22 cellular contexts compared by ENCODE assay signal in genomic region chr1:236103059-236103458, GRCh38. TPM values are rescaled to one million over a fixed set of nuclear protein-coding genes. Genes with fewer than 3 reads are reported as not detected.
DNase-seq lines count a peak whose midpoint lies in the region; ATAC-seq, FAIRE-seq and TF ChIP-seq lines count a peak whose summit lies in the region.
"Had no signal": no experiment of that assay in that cellular context is flagged by ENCODE, and none has a peak within 500 bp of the region (broad histone marks: within the 10 kb centered on the region; RNA-seq: fewer than 3 reads in every experiment).

No MANE protein-coding gene starts in this region.

- H3K27me3 ChIP-seq in GM23338 (ENCODE audit: insufficient read depth) (no peaks in the 10 kb centered on the region), PC-3 (ENCODE audit: low read length) (no peaks in the 10 kb centered on the region)
- H3K27me3 ChIP-seq: BLaER1 treated with 17β-estradiol and CSF1 and Interleukin-3, amounts not matched to agents 10 nM and 100 nM; brain microvascular endothelial cell; foreskin keratinocyte; Peyer's patch; sigmoid colon; thyroid gland; uterus had no signal

- H3K4me1 Mint-ChIP-seq in GM23338 = peaks cover 9% of the 10 kb centered on the region

- H3K27ac ChIP-seq in A549 (no peak overlapping the region), GM23338 (ENCODE audit: low read depth) (no peak overlapping the region), PC-3 (ENCODE audit: low read length) (no peak overlapping the region)
- H3K27ac ChIP-seq: brain microvascular endothelial cell, esophagus muscularis mucosa, foreskin keratinocyte, Peyer's patch, psoas muscle, sigmoid colon, stomach, thyroid gland, uterus, VCaP had no signal

- H4K20me1 ChIP-seq in GM23338 (replicated peaks; ENCODE audit: insufficient read depth) = no peaks in the 10 kb centered on the region
- no peaks in the 10 kb centered on the region for H4K20me1 ChIP-seq in PC-3 (ENCODE audit: low read length)
- H4K20me1 ChIP-seq: BLaER1 treated with 17β-estradiol and CSF1 and Interleukin-3, amounts not matched to agents 10 nM and 100 nM had no signal

- no peak overlapping the region for H3K27ac Mint-ChIP-seq in GM23338
- H3K27ac Mint-ChIP-seq: activated T-helper 17 cell treated with anti-CD3 and anti-CD28 coated beads, Interleukin-2, amount 50 U/mL, for 72 hours; naive thymus-derived CD8-positive, alpha-beta T cell had no signal

- no peak overlapping the region for H3K9ac ChIP-seq in PC-3 (ENCODE audit: low read length)
- H3K9ac ChIP-seq: BLaER1 treated with 17β-estradiol and CSF1 and Interleukin-3, amounts not matched to agents 10 nM and 100 nM had no signal

- H3K79me2 ChIP-seq in GM23338 (replicated peaks; ENCODE audit: insufficient read depth) (no peaks in the 10 kb centered on the region), PC-3 (ENCODE audit: low read length) (no peaks in the 10 kb centered on the region)

- H3F3A ChIP-seq in GM23338 (replicated peaks; ENCODE audit: low read depth) = no peaks in the 10 kb centered on the region
- no peaks in the 10 kb centered on the region for H3F3A ChIP-seq in PC-3 (ENCODE audit: low read length, unreplicated experiment)

- H3K4me3 ChIP-seq in A549 = no peak overlapping the region
- peak overlapping the region; percentile 17; the same call in 1 of the 2 replicates for H3K4me3 ChIP-seq in GM23338
- no peak overlapping the region for H3K4me3 ChIP-seq in PC-3 (ENCODE audit: low read length)
- 0 out of 2 replicates have a peak overlapping the region, but pooled peaks have one; percentile 0 for H3K4me3 ChIP-seq in iPS-18c (ENCODE audit: insufficient read depth, low read depth, low read length)
- H3K4me3 ChIP-seq: BLaER1 treated with 17β-estradiol and CSF1 and Interleukin-3, amounts not matched to agents 10 nM and 100 nM; lung; Peyer's patch; psoas muscle; sigmoid colon; stomach; thyroid gland; uterus had no signal

- TF ChIP-seq POLR2A in A549 (IDR thresholded peaks at IDR 0.05; ENCODE audit: low read length) = no peak

- H3K27me3 Mint-ChIP-seq in GM23338 (ENCODE audit: insufficient read depth, low read depth, poor library complexity) = peaks cover 8% of the 10 kb centered on the region

- CTCF ChIA-PET in A549 (lab: Yijun Ruan, JAX) (interaction anchor here (0.7 to 7.7 kb wide), 11 partner anchors 11 to 1465 kb away, joined by 3 to 110 read pairs (median 3); no protein-coding TSS in a partner anchor), PC-3 (lab: Charles Lee) (no interaction called here)

- 0 out of 3 replicates have a peak overlapping the region, but pooled peaks have one; percentile 25 for H3K4me3 Mint-ChIP-seq in GM23338
- H3K4me3 Mint-ChIP-seq: activated T-helper 17 cell treated with anti-CD3 and anti-CD28 coated beads, Interleukin-2, amount 50 U/mL, for 72 hours; naive thymus-derived CD8-positive, alpha-beta T cell had no signal

- H2AFZ ChIP-seq in GM23338 (peak overlapping the region; percentile 77), PC-3 (ENCODE audit: low read length) (peak overlapping the region; percentile 38; the same call in 1 of the 2 replicates)

- H3K4me2 ChIP-seq in A549 = peak overlapping the region; percentile 25; the same call in 1 of the 3 replicates
- H3K4me2 ChIP-seq in GM23338 = peak overlapping the region; percentile 23
- H3K4me2 ChIP-seq in PC-3 (ENCODE audit: low read length) = 0 out of 2 replicates have a peak overlapping the region, but pooled peaks have one; percentile 26

- no peaks in the 10 kb centered on the region for H3K9me3 Mint-ChIP-seq in GM23338
- H3K9me3 Mint-ChIP-seq: activated T-helper 17 cell treated with anti-CD3 and anti-CD28 coated beads, Interleukin-2, amount 50 U/mL, for 72 hours; naive thymus-derived CD8-positive, alpha-beta T cell had no signal

- TF ChIP-seq CTCF in A549 (IDR thresholded peaks at IDR 0.05) = no peak
- no peak for TF ChIP-seq CTCF in GM23338 (conservative IDR thresholded peaks at IDR 0.05; ENCODE audit: low read depth in 2 of 2)
- TF ChIP-seq CTCF in PC-3 (conservative IDR thresholded peaks at IDR 0.05; ENCODE audit: low read depth, low read length) = no peak

- intact Hi-C loops in PC-3 (cut with micrococcal nuclease) = no loop called here

- ATAC-seq in A549 = no peak; a peak in 1 of 6 replicates
- ATAC-seq in GM23338 = peak; percentile 88
- no peak for ATAC-seq in PC-3
- no peak for ATAC-seq in activated CD4-positive, CD25-positive, alpha-beta regulatory T cell treated with anti-CD3 and anti-CD28 coated beads, Interleukin-2, amount 50 U/mL, for 24 hours

- POLR2A ChIA-PET in A549 (lab: Yijun Ruan, JAX) = no interaction called here
- POLR2A ChIA-PET in PC-3 (lab: Charles Lee; ENCODE audit: unreplicated experiment) = no interaction called here

- no TSS peak for BruUV-seq in PC-3 (replicated peaks; lab: Mats Ljungman, UMichigan)

- TF ChIP-seq RAD21 in A549 (conservative IDR thresholded peaks at IDR 0.05 in 1 of 2, IDR thresholded peaks at IDR 0.05 in 1 of 2) = no peak

- H3K4me1 ChIP-seq in A549 = no peaks in the 10 kb centered on the region
- H3K4me1 ChIP-seq in GM23338 (ENCODE audit: insufficient read depth) = no peaks in the 10 kb centered on the region
- H3K4me1 ChIP-seq in PC-3 (ENCODE audit: insufficient read depth, low read length) = no peaks in the 10 kb centered on the region
- H3K4me1 ChIP-seq: foreskin keratinocyte, psoas muscle, thyroid gland, uterus had no signal

- no peaks in the 10 kb centered on the region for H3K36me3 ChIP-seq in GM23338 (ENCODE audit: insufficient read depth)
- no peaks in the 10 kb centered on the region for H3K36me3 ChIP-seq in PC-3 (ENCODE audit: low read depth, low read length)
- H3K36me3 ChIP-seq: BLaER1 treated with 17β-estradiol and CSF1 and Interleukin-3, amounts not matched to agents 10 nM and 100 nM; brain microvascular endothelial cell; esophagus muscularis mucosa; Peyer's patch; sigmoid colon; stomach; thyroid gland; uterus had no signal

- no peak for FAIRE-seq in A549 (lab: Jason Lieb, UNC)

- H3K9me2 ChIP-seq in GM23338 (ENCODE audit: insufficient read depth) = no peaks in the 10 kb centered on the region
- no peaks in the 10 kb centered on the region for H3K9me2 ChIP-seq in PC-3 (replicated peaks; ENCODE audit: low read length)

- no peaks in the 10 kb centered on the region for H3K36me3 Mint-ChIP-seq in GM23338 (ENCODE audit: low read depth)
- H3K36me3 Mint-ChIP-seq: naive thymus-derived CD8-positive, alpha-beta T cell had no signal

- H3K9me3 ChIP-seq in A549 (no peaks in the 10 kb centered on the region), PC-3 (ENCODE audit: low read length) (no peaks in the 10 kb centered on the region), iPS-18c (ENCODE audit: control insufficient read depth, insufficient read depth, low read length) (no peaks in the 10 kb centered on the region)
- H3K9me3 ChIP-seq: BLaER1 treated with 17β-estradiol and CSF1 and Interleukin-3, amounts not matched to agents 10 nM and 100 nM; esophagus muscularis mucosa; Peyer's patch; psoas muscle; sigmoid colon; stomach; thyroid gland; uterus had no signal

- no peak for TF ChIP-seq EP300 in A549 (IDR thresholded peaks at IDR 0.05)

- DNase-seq in A549 (ENCODE audit: low read depth in 1 of 2, low spot score in 1 of 2) (no peak), GM23338 (ENCODE audit: low spot score) (peak; percentile 61), PC-3 (no peak), activated gamma-delta T cell treated with Interleukin-2 at 50 U/mL for 16 hours (no peak), DMS153 (lab: John Stamatoyannopoulos, UW) (no peak)
- DNase-seq: foreskin keratinocyte, GOT3, psoas muscle, sigmoid colon had no signal

- 19% methylated on average over 7 of the region's 7 CpGs for WGBS in A549 (ENCODE audit: missing lambda C conversion rate)

TF ChIP-seq in A549, 52 proteins besides CTCF, POLR2A, EP300 and RAD21 (continues in another document):
- TF ChIP-seq ZFP36 (IDR thresholded peaks at IDR 0.05; ENCODE audit: borderline replicate concordance, partially characterized antibody) (no peak), CHD2 (IDR thresholded peaks at IDR 0.05; ENCODE audit: low read length, partially characterized antibody) (no peak), CEBPB (IDR thresholded peaks at IDR 0.05) (no peak)

RNA-seq across cellular contexts. Expression of gene NID1, which starts 38.2 kb away (rescaled TPM):
- polyA plus RNA-seq in A549 (2011; rRNA removed) = 9.9 and 10.5 TPM in 2 replicates
- 3.9 and 5.0 TPM in 2 replicates for polyA plus RNA-seq in A549 (2012; cell fraction: cytosol; rRNA removed)
- polyA plus RNA-seq in A549 (2012; cell fraction: nucleus; rRNA removed) = 10.1 and 10.3 TPM in 2 replicates
- 4.6 to 7.1 TPM (median 6.8 TPM) in 3 replicates for polyA plus RNA-seq in A549 (2017; fragmentation: RNase III; extraction: RNeasy Plus Mini Kit Qiagen cat#74134 plus additional on column Dnase treatment)
- 12.1 and 12.3 TPM in 2 replicates for polyA minus RNA-seq in A549 (2011; rRNA and poly(A)+ RNA removed)
- 29.2 and 32.5 TPM in 2 replicates for total RNA-seq in GM23338 (2014; rRNA removed; shearing (Covaris generic))
- polyA plus RNA-seq in GM23338 (2016; fragmentation: Nextera tagmentation; extraction: Ambion mirVana) = 5.9 and 7.1 TPM in 2 replicates
- total RNA-seq in PC-3 (2014; rRNA removed) = 11.1 and 13.1 TPM in 2 replicates
- polyA plus RNA-seq: naive thymus-derived CD8-positive, alpha-beta T cell had no signal

RNA-seq across cellular contexts. Expression of gene GPR137B, which starts 39.3 kb away (rescaled TPM):
- 5.8 and 8.5 TPM in 2 replicates for polyA plus RNA-seq in A549 (2011; rRNA removed)
- 4.1 and 6.5 TPM in 2 replicates for polyA plus RNA-seq in A549 (2012; cell fraction: cytosol; rRNA removed)
- polyA plus RNA-seq in A549 (2012; cell fraction: nucleus; rRNA removed) = 4.1 and 4.5 TPM in 2 replicates
- polyA plus RNA-seq in A549 (2017; fragmentation: RNase III; extraction: RNeasy Plus Mini Kit Qiagen cat#74134 plus additional on column Dnase treatment) = 7.4 to 9.2 TPM (median 9.2 TPM) in 3 replicates
- 3.4 and 5.2 TPM in 2 replicates for polyA minus RNA-seq in A549 (2011; rRNA and poly(A)+ RNA removed)
- 11.1 and 14.3 TPM in 2 replicates for total RNA-seq in GM23338 (2014; rRNA removed; shearing (Covaris generic))
- polyA plus RNA-seq in GM23338 (2016; fragmentation: Nextera tagmentation; extraction: Ambion mirVana) = 4.5 and 4.9 TPM in 2 replicates
- 0.69 and 2.3 TPM in 2 replicates for total RNA-seq in PC-3 (2014; rRNA removed)

Comparison
In these comparisons a context has a peak if more than half of its experiments do, and no peak if none do; other contexts are left out.
1. H3K4me3 ChIP-seq: peak in GM23338 (single experiment) and iPS-18c (single experiment); none in A549 (single experiment) and PC-3 (single experiment).
2. Peak in every context shown above with its lines, with median percentiles within 50 percentile points of each other: H3K4me2 ChIP-seq.